In genomic region chr4:100314057-100314456, GRCh38 we compare ENCODE assay signal across 31 cellular contexts.
A peak's percentile ranks its signal among the peaks of the same experiment; 100 is the strongest.
DNase-seq lines count a peak whose midpoint lies in the region; ATAC-seq, FAIRE-seq and TF ChIP-seq lines count a peak whose summit lies in the region.
"Had no signal": no experiment of that assay in that cellular context is flagged by ENCODE, and none has a peak within 500 bp of the region (broad histone marks: within the 10 kb centered on the region; RNA-seq: fewer than 3 reads in every experiment).

No MANE protein-coding gene starts in this region.

- H3K27ac Mint-ChIP-seq in GM23338 (no peak overlapping the region), astrocyte (ENCODE audit: unreplicated experiment) (no peak overlapping the region), endothelial cell (ENCODE audit: unreplicated experiment) (peak overlapping the region; percentile 88)
- H3K27ac Mint-ChIP-seq: CD4-positive, alpha-beta memory T cell; HFFc6 had no signal

- H3K9me2 ChIP-seq in GM23338 (ENCODE audit: insufficient read depth), result peaks cover 13% of the 10 kb centered on the region

- DNase-seq in GM23338 (ENCODE audit: low spot score), result peak; percentile 13
- no peak for DNase-seq in astrocyte (ENCODE audit: low read depth)
- peak; percentile 16 for DNase-seq in endothelial cell (ENCODE audit: low spot score)
- peak; percentile 44 for DNase-seq in mesendoderm
- DNase-seq in prostate gland (ENCODE audit: low spot score), result no peak
- no peak for DNase-seq in GM20000 (ENCODE audit: low spot score)
- DNase-seq: C1 segment of cervical spinal cord; Caco-2; CD4-positive, alpha-beta memory T cell; DMS79 treated with DMSO at 0.1 percent for 48 hours; GF-D8; HFFc6; Karpas-422; MV-4-11; NCI-H1105; NCI-H1436 treated with DMSO at 0.1 percent for 48 hours; NCI-H1930; NCI-H2107; NCI-H446; NCI-H524 treated with DMSO at 0.1 percent for 48 hours; NCI-H774; PC-9; SJCRH30 had no signal

- H3K36me3 ChIP-seq in GM23338 (ENCODE audit: insufficient read depth) (no peaks in the 10 kb centered on the region), astrocyte (ENCODE audit: insufficient read depth, low read length) (no peaks in the 10 kb centered on the region), mesendoderm (ENCODE audit: control insufficient read depth, insufficient read depth, low read length) (no peaks in the 10 kb centered on the region), prostate gland (no peaks in the 10 kb centered on the region)
- H3K36me3 ChIP-seq: HAP-1, SJCRH30 had no signal

- H3K9ac ChIP-seq in astrocyte (ENCODE audit: low read length), result no peak overlapping the region
- no peak overlapping the region for H3K9ac ChIP-seq in mesendoderm (ENCODE audit: low read length)

- no peak overlapping the region for H3K56ac ChIP-seq in mesendoderm (ENCODE audit: low read length)

- no peak for TF ChIP-seq CTCF in GM23338 (conservative IDR thresholded peaks at IDR 0.05; ENCODE audit: low read depth in 2 of 2)
- TF ChIP-seq CTCF in astrocyte (IDR thresholded peaks at IDR 0.05; ENCODE audit: insufficient read depth, low read depth, low read length), result no peak
- no peak for TF ChIP-seq CTCF in endothelial cell (IDR thresholded peaks at IDR 0.05; ENCODE audit: unreplicated experiment)
- no peak for TF ChIP-seq CTCF in prostate gland (IDR thresholded peaks at IDR 0.05)
- TF ChIP-seq CTCF in GM20000 (IDR thresholded peaks at IDR 0.05; ENCODE audit: extremely low read depth, missing control alignments), result no peak

- no peaks in the 10 kb centered on the region for H3K36me3 Mint-ChIP-seq in GM23338 (ENCODE audit: low read depth)
- no peaks in the 10 kb centered on the region for H3K36me3 Mint-ChIP-seq in astrocyte (ENCODE audit: low read depth, unreplicated experiment)
- no peaks in the 10 kb centered on the region for H3K36me3 Mint-ChIP-seq in endothelial cell (ENCODE audit: low read depth, unreplicated experiment)
- H3K36me3 Mint-ChIP-seq: CD4-positive, alpha-beta memory T cell had no signal

- no peak overlapping the region for H3K4me3 ChIP-seq in GM23338
- no peak overlapping the region for H3K4me3 ChIP-seq in astrocyte (ENCODE audit: insufficient read depth, low read depth, low read length)
- H3K4me3 ChIP-seq in mesendoderm (ENCODE audit: low read length), result no peak overlapping the region
- no peak overlapping the region for H3K4me3 ChIP-seq in prostate gland
- H3K4me3 ChIP-seq: A549, HAP-1, PC-9, SJCRH30 had no signal

- no peak overlapping the region for H3K23ac ChIP-seq in mesendoderm (ENCODE audit: low read length)

- H3K79me1 ChIP-seq in mesendoderm (ENCODE audit: low read length), result no peaks in the 10 kb centered on the region

- no peaks in the 10 kb centered on the region for H3K27me3 ChIP-seq in GM23338 (ENCODE audit: insufficient read depth)
- no peaks in the 10 kb centered on the region for H3K27me3 ChIP-seq in astrocyte (ENCODE audit: insufficient read depth, low read length)
- no peaks in the 10 kb centered on the region for H3K27me3 ChIP-seq in mesendoderm (ENCODE audit: insufficient read depth, low read length, poor library complexity)
- H3K27me3 ChIP-seq in prostate gland (replicated peaks; ENCODE audit: insufficient read depth), result no peaks in the 10 kb centered on the region
- H3K27me3 ChIP-seq: SJCRH30 had no signal

- H3K4me3 Mint-ChIP-seq in GM23338, result no peak overlapping the region
- H3K4me3 Mint-ChIP-seq in astrocyte (ENCODE audit: unreplicated experiment), result no peak overlapping the region
- H3K4me3 Mint-ChIP-seq in endothelial cell (ENCODE audit: unreplicated experiment), result no peak overlapping the region
- H3K4me3 Mint-ChIP-seq: CD4-positive, alpha-beta memory T cell; HFFc6 had no signal

- H3K27me3 Mint-ChIP-seq in GM23338 (ENCODE audit: insufficient read depth, low read depth, poor library complexity) (no peaks in the 10 kb centered on the region), astrocyte (ENCODE audit: low read depth, unreplicated experiment) (no peaks in the 10 kb centered on the region), endothelial cell (ENCODE audit: unreplicated experiment) (no peaks in the 10 kb centered on the region)

- H3K9me3 Mint-ChIP-seq in GM23338, result no peaks in the 10 kb centered on the region
- H3K9me3 Mint-ChIP-seq in astrocyte (ENCODE audit: unreplicated experiment), result no peaks in the 10 kb centered on the region
- H3K9me3 Mint-ChIP-seq in endothelial cell (ENCODE audit: unreplicated experiment), result no peaks in the 10 kb centered on the region
- H3K9me3 Mint-ChIP-seq: CD4-positive, alpha-beta memory T cell; HFFc6 had no signal

- H2AFZ ChIP-seq in GM23338 (peak overlapping the region; percentile 85; the same call in 1 of the 2 replicates), astrocyte (ENCODE audit: low read depth, low read length) (peak overlapping the region; percentile 4)
- H2AFZ ChIP-seq: PC-9 had no signal

- H2BK120ac ChIP-seq in mesendoderm (ENCODE audit: low read depth, low read length), result no peak overlapping the region

- H4K20me1 ChIP-seq in GM23338 (replicated peaks; ENCODE audit: insufficient read depth) (no peaks in the 10 kb centered on the region), astrocyte (ENCODE audit: insufficient read depth, low read length) (no peaks in the 10 kb centered on the region)

- no peak overlapping the region for H3K27ac ChIP-seq in GM23338 (ENCODE audit: low read depth)
- no peak overlapping the region for H3K27ac ChIP-seq in astrocyte (ENCODE audit: low read depth, low read length)
- H3K27ac ChIP-seq in mesendoderm (ENCODE audit: low read depth, low read length), result no peak overlapping the region
- H3K27ac ChIP-seq in prostate gland, result no peak overlapping the region
- H3K27ac ChIP-seq: A549, PC-9, SJCRH30 had no signal

- H3K4me2 ChIP-seq in GM23338, result no peak overlapping the region
- H3K4me2 ChIP-seq in astrocyte (ENCODE audit: low read length), result no peak overlapping the region
- no peak overlapping the region for H3K4me2 ChIP-seq in mesendoderm (ENCODE audit: low read length)
- H3K4me2 ChIP-seq: A549, PC-9 had no signal

- no peaks in the 10 kb centered on the region for H3K9me3 ChIP-seq in astrocyte (ENCODE audit: insufficient read depth, low read depth, low read length)
- no peaks in the 10 kb centered on the region for H3K9me3 ChIP-seq in prostate gland
- H3K9me3 ChIP-seq: A549, Caco-2, HAP-1, SJCRH30 had no signal

- no peak overlapping the region for H3K4ac ChIP-seq in mesendoderm (ENCODE audit: low read depth, low read length)

- H2BK5ac ChIP-seq in mesendoderm (ENCODE audit: low read length), result no peak overlapping the region

- peaks cover 16% of the 10 kb centered on the region; the same call in 2 of the 3 replicates for H3K4me1 Mint-ChIP-seq in GM23338
- H3K4me1 Mint-ChIP-seq in astrocyte (ENCODE audit: low read depth, unreplicated experiment), result no peaks in the 10 kb centered on the region
- H3K4me1 Mint-ChIP-seq in endothelial cell (ENCODE audit: unreplicated experiment), result peaks cover 14% of the 10 kb centered on the region
- H3K4me1 Mint-ChIP-seq: CD4-positive, alpha-beta memory T cell had no signal

- intact Hi-C loops in prostate gland (cut with DNase I), result no loop called here

- TF ChIP-seq POLR2A in prostate gland (IDR thresholded peaks at IDR 0.05), result no peak

- H2BK15ac ChIP-seq in mesendoderm (replicated peaks; ENCODE audit: low read depth), result no peak overlapping the region

- H4K8ac ChIP-seq in mesendoderm (ENCODE audit: low read depth, low read length), result no peak overlapping the region

- no peak for FAIRE-seq in astrocyte (lab: Jason Lieb, UNC)
- FAIRE-seq: A549, GM12891, GM19239, HepG2 had no signal

- no peaks in the 10 kb centered on the region for H3F3A ChIP-seq in GM23338 (replicated peaks; ENCODE audit: low read depth)

- peaks cover 13% of the 10 kb centered on the region for H3K4me1 ChIP-seq in GM23338 (ENCODE audit: insufficient read depth)
- H3K4me1 ChIP-seq in astrocyte (ENCODE audit: insufficient read depth, low read length), result no peaks in the 10 kb centered on the region
- no peaks in the 10 kb centered on the region for H3K4me1 ChIP-seq in mesendoderm (ENCODE audit: control insufficient read depth, low read depth, low read length)
- no peaks in the 10 kb centered on the region for H3K4me1 ChIP-seq in prostate gland (replicated peaks)
- H3K4me1 ChIP-seq: A549, Caco-2, SJCRH30 had no signal

- no peak overlapping the region for H3K18ac ChIP-seq in mesendoderm (ENCODE audit: low read length)

- H2AK5ac ChIP-seq in mesendoderm (ENCODE audit: low read length), result no peak overlapping the region

- ATAC-seq in GM23338 (peak; percentile 68), GM18517 (IDR thresholded peaks at IDR 0.05; ENCODE audit: unreplicated experiment) (no peak)
- ATAC-seq: A549, HepG2, Right ventricle myocardium inferior, SK-N-SH treated with all-trans-retinoic acid at 6 μM for 48 hours had no signal

- H3K79me2 ChIP-seq in GM23338 (replicated peaks; ENCODE audit: insufficient read depth), result no peaks in the 10 kb centered on the region
- no peaks in the 10 kb centered on the region for H3K79me2 ChIP-seq in astrocyte (ENCODE audit: insufficient read depth, low read length)
- H3K79me2 ChIP-seq in mesendoderm (ENCODE audit: control insufficient read depth, insufficient read depth, low read length), result no peaks in the 10 kb centered on the region

- no peak overlapping the region for H4K5ac ChIP-seq in mesendoderm (ENCODE audit: low read length)

- no CpG with 5 or more reads among the region's 2 CpGs for WGBS in mesendoderm (ENCODE audit: extremely low coverage, insufficient coverage, low lambda C conversion rate)
- WGBS in prostate gland, result 94% methylated on average over 2 of the region's 2 CpGs

TF ChIP-seq in GM23338, 12 proteins besides CTCF, POLR2A, EP300 and RAD21 (continues in another document):
- TF ChIP-seq EZH2 (IDR thresholded peaks at IDR 0.05; ENCODE audit: low read depth, unreplicated experiment) (no peak), JUNB (IDR thresholded peaks at IDR 0.05; ENCODE audit: unreplicated experiment) (no peak), EZH2phosphoT487 (IDR thresholded peaks at IDR 0.05; ENCODE audit: unreplicated experiment) (no peak), ETS1 (IDR thresholded peaks at IDR 0.05) (no peak), ZNF331 (CRISPR knock-in tag; IDR thresholded peaks at IDR 0.05; ENCODE audit: low read depth) (no peak), ZNF114 (CRISPR knock-in tag; IDR thresholded peaks at IDR 0.05) (no peak)

Comparison
In these comparisons a context has a peak if more than half of its experiments do, and no peak if none do; other contexts are left out.
1. DNase-seq: peak in GM23338 (single experiment), endothelial cell (single experiment) and mesendoderm (single experiment); none in astrocyte (single experiment), prostate gland (single experiment) and GM20000 (single experiment).